1 cellular context compared by ENCODE assay signal in genomic region chr6:152062476-152062875, GRCh38.
TF ChIP-seq lines count a peak whose summit lies in the region.

No MANE protein-coding gene starts in this region.

TF ChIP-seq in HepG2, 621 proteins besides CTCF, POLR2A, EP300 and RAD21 (continued from another document):
- TF ChIP-seq ZNF280D (CRISPR knock-in tag; IDR thresholded peaks at IDR 0.05), result no peak
